ENCODE assay signal across 28 cellular contexts in genomic region chr16:519425-519824, GRCh38. TPM values are rescaled to one million over a fixed set of nuclear protein-coding genes. Genes with fewer than 3 reads are reported as not detected.
"Had no signal": no experiment of that assay in that cellular context is flagged by ENCODE, and none has a peak within 500 bp of the region (broad histone marks: within the 10 kb centered on the region; RNA-seq: fewer than 3 reads in every experiment).

No MANE protein-coding gene starts in this region.

- H3K9ac ChIP-seq: parathyroid adenoma had no signal

- H3K4me1 ChIP-seq: lower lobe of right lung, prostate gland, right atrium auricular region, tibial nerve had no signal

- H3K4me3 ChIP-seq: esophagus muscularis mucosa, gastroesophageal sphincter, lower lobe of right lung, prostate gland, right atrium auricular region, sigmoid colon, thoracic aorta, tibial nerve, upper lobe of left lung had no signal

- H3K27me3 ChIP-seq: esophagus muscularis mucosa, foreskin keratinocyte, gastroesophageal sphincter, right atrium auricular region, sigmoid colon, tibial nerve, upper lobe of left lung had no signal

- H3K27ac ChIP-seq: esophagus muscularis mucosa, foreskin keratinocyte, gastroesophageal sphincter, lower lobe of right lung, parathyroid adenoma, prostate gland, right atrium auricular region, sigmoid colon, thoracic aorta, tibial nerve, upper lobe of left lung had no signal

- H3K79me2 ChIP-seq: parathyroid adenoma had no signal

- H2AFZ ChIP-seq: parathyroid adenoma had no signal

- DNase-seq: cerebellar nuclear complex; cortex of kidney; effector CD4-positive, alpha-beta T cell; foreskin keratinocyte; immature natural killer cell; islet precursor cell; left ventricle myocardium superior; natural killer cell; sigmoid colon; stimulated activated CD4-positive, alpha-beta T cell treated with anti-CD3 and anti-CD28 coated beads, Interleukin-2, amount 100 ng/mL, for 24 hours; stimulated activated CD4-positive, alpha-beta T cell treated with anti-CD3 and anti-CD28 coated beads, Interleukin-4, amount 100 ng/mL, for 4 hours had no signal

- FAIRE-seq: urothelium cell line had no signal

- H3K36me3 ChIP-seq: prostate gland had no signal

- H3K9me3 ChIP-seq: esophagus muscularis mucosa, gastroesophageal sphincter, lower lobe of right lung, prostate gland, right atrium auricular region, sigmoid colon, thoracic aorta, tibial nerve, upper lobe of left lung had no signal

- ATAC-seq: foreskin keratinocyte; gastroesophageal sphincter; left ventricle myocardium superior; lower lobe of right lung; natural killer cell; stimulated activated memory B cell treated with anti-CD40 and anti-IgM and Interleukin-4, amounts not matched to agents 10 μg/mL and 1 μg/mL and 100 μg/mL, for 72 hours had no signal

RNA-seq across cellular contexts. Expression of gene PRR35, which starts 40.8 kb away (rescaled TPM):
- total RNA-seq: dermis microvascular lymphatic vessel endothelial cell, epithelial cell of proximal tubule, esophagus muscularis mucosa, fibroblast of lung, foreskin keratinocyte, gastroesophageal sphincter, left ventricle myocardium superior, lower lobe of right lung, mesenteric fat pad, right atrium auricular region, sigmoid colon, skeletal muscle tissue, tibial nerve, upper lobe of left lung had no signal
- polyA plus RNA-seq: fibroblast of lung, foreskin keratinocyte, immature natural killer cell, neural cell, sigmoid colon had no signal

RNA-seq across cellular contexts. Expression of gene NHLRC4, which starts 47.4 kb away (rescaled TPM):
- polyA plus RNA-seq: neural cell had no signal
